In the genomic region with DNA sequence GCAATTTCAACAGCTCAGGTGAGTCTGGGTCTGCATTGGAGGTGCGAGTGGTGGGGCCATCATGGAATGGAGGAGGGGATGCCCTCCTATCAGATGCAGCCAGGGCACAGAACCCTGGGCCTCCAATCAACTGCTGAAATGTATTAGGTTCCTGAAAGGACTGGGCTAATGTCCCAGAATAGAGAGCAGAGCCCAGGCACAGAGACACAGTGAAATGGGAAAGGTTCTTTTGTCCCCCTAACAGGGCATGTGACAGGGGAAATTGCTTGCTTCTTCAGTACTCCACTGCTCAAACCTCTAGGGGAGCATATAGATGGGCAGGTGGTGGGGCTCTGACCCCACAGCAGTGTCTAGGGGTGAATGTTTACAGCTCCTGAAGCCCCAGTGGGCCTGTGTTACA, we compare ENCODE assay signal across 17 cellular contexts.
A peak's percentile ranks its signal among the peaks of the same experiment; 100 is the strongest.
DNase-seq lines count a peak whose midpoint lies in the region; ATAC-seq and TF ChIP-seq lines count a peak whose summit lies in the region.
"Had no signal": no experiment of that assay in that cellular context is flagged by ENCODE, and none has a peak within 500 bp of the region (broad histone marks: within the 10 kb centered on the region; RNA-seq: fewer than 3 reads in every experiment).

No MANE protein-coding gene starts in this region.

- H3K27ac ChIP-seq in CD4-positive, CD25-positive, alpha-beta regulatory T cell (ENCODE audit: insufficient read depth, low read length, poor library complexity, severe bottlenecking): no peak overlapping the region
- H3K27ac ChIP-seq in dorsolateral prefrontal cortex (peak overlapping the region in 53 of 59 donors; percentile 2 to 92 (median 66)), mesenchymal stem cell (ENCODE audit: low read length, poor library complexity, severe bottlenecking) (no peak overlapping the region)
- H3K27ac ChIP-seq: A549 had no signal

- H3K27me3 ChIP-seq in CD4-positive, CD25-positive, alpha-beta regulatory T cell (ENCODE audit: control insufficient read depth, insufficient read depth, low read length): no peaks in the 10 kb centered on the region
- H3K27me3 ChIP-seq in dorsolateral prefrontal cortex: no peaks in the 10 kb centered on the region
- H3K27me3 ChIP-seq in mesenchymal stem cell (ENCODE audit: control insufficient read depth in 1 of 2, insufficient read depth in 1 of 2, low read length in 2 of 2): peaks cover 25 to 29% of the 10 kb centered on the region in 2 experiments
- H3K27me3 ChIP-seq: BE2C had no signal

- H3K9ac ChIP-seq in mesenchymal stem cell (ENCODE audit: low read length): no peak overlapping the region

- H3K79me1 ChIP-seq in mesenchymal stem cell (replicated peaks; ENCODE audit: low read length, poor library complexity, severe bottlenecking): no peaks in the 10 kb centered on the region

- H3K9me3 Mint-ChIP-seq in CD4-positive, CD25-positive, alpha-beta regulatory T cell: peaks cover 0 to 2% (median 0%) of the 10 kb centered on the region in 7 donors
- H3K9me3 Mint-ChIP-seq: CD4-positive, alpha-beta T cell; IgD-negative memory B cell had no signal

- DNase-seq in CD4-positive, CD25-positive, alpha-beta regulatory T cell: no peak
- DNase-seq in dorsolateral prefrontal cortex (no peak), midbrain (lab: John Stamatoyannopoulos, UW) (peak; percentile 30), superior temporal gyrus (ENCODE audit: extremely low spot score) (peak; percentile 52), amniotic stem cell (lab: John Stamatoyannopoulos, UW) (no peak), mesenchymal stem cell (no peak)
- DNase-seq: BE2C; Caco-2; CD4-positive, alpha-beta T cell; NCI-H1105 treated with DMSO at 0.1 percent for 48 hours; NCI-H2029 treated with DMSO at 0.1 percent for 48 hours; NCI-H345; NCI-H526; OCI-M1 had no signal

- H2BK120ac ChIP-seq in mesenchymal stem cell (ENCODE audit: low read depth, low read length): no peak overlapping the region

- H3K4me3 Mint-ChIP-seq in CD4-positive, CD25-positive, alpha-beta regulatory T cell: peak overlapping the region in 1 of 4 donors; percentile 31
- H3K4me3 Mint-ChIP-seq: IgD-negative memory B cell had no signal

- H2BK15ac ChIP-seq in mesenchymal stem cell (ENCODE audit: low read depth, poor library complexity, severe bottlenecking): no peak overlapping the region

- peak overlapping the region; percentile 27 to 82 (median 65) for H3K27ac Mint-ChIP-seq in CD4-positive, CD25-positive, alpha-beta regulatory T cell
- H3K27ac Mint-ChIP-seq: IgD-negative memory B cell had no signal

- TF ChIP-seq CTCF in dorsolateral prefrontal cortex (IDR thresholded peaks at IDR 0.05 in 54 of 56, conservative IDR thresholded peaks at IDR 0.05 in 2 of 56; ENCODE audit: low read depth in 1 of 56, partially characterized antibody in 56 of 56): no peak

- intact Hi-C loops in dorsolateral prefrontal cortex (cut with DNase I): no loop called here

- H4K8ac ChIP-seq in mesenchymal stem cell (ENCODE audit: low read length): no peak overlapping the region

- no peak overlapping the region for H3K18ac ChIP-seq in mesenchymal stem cell (ENCODE audit: low read depth in 1 of 2, low read length in 2 of 2)

- peaks cover 18 to 35% (median 25%) of the 10 kb centered on the region in 4 donors for H3K4me1 Mint-ChIP-seq in CD4-positive, CD25-positive, alpha-beta regulatory T cell

- H2BK12ac ChIP-seq in mesenchymal stem cell (ENCODE audit: low read length in 2 of 2): no peak overlapping the region

- no peaks in the 10 kb centered on the region for H3K36me3 ChIP-seq in CD4-positive, CD25-positive, alpha-beta regulatory T cell (ENCODE audit: control insufficient read depth, insufficient read depth, low read length)
- no peaks in the 10 kb centered on the region for H3K36me3 ChIP-seq in mesenchymal stem cell (ENCODE audit: control insufficient read depth in 1 of 2, insufficient read depth in 2 of 2, low read depth in 1 of 2, low read length in 2 of 2)
- H3K36me3 ChIP-seq: BE2C had no signal

- H2BK5ac ChIP-seq in mesenchymal stem cell (ENCODE audit: low read depth, low read length, poor library complexity, severe bottlenecking): no peak overlapping the region

- no peak overlapping the region for H3K4ac ChIP-seq in mesenchymal stem cell (ENCODE audit: low read depth in 1 of 2, low read length in 2 of 2)

- H2AFZ ChIP-seq in mesenchymal stem cell (ENCODE audit: low read depth, low read length): no peak overlapping the region

- no peak overlapping the region for H2AK5ac ChIP-seq in mesenchymal stem cell (ENCODE audit: low read length, severe bottlenecking)

- H3K23ac ChIP-seq in mesenchymal stem cell (ENCODE audit: low read length in 2 of 2): no peak overlapping the region

- 77% methylated on average over 1 of the region's 1 CpG for WGBS in mesenchymal stem cell

- no peaks in the 10 kb centered on the region for H3K9me3 ChIP-seq in CD4-positive, CD25-positive, alpha-beta regulatory T cell (ENCODE audit: control insufficient read depth in 2 of 2, low read length in 2 of 2)
- no peaks in the 10 kb centered on the region for H3K9me3 ChIP-seq in mesenchymal stem cell (ENCODE audit: control insufficient read depth, low read length)
- H3K9me3 ChIP-seq: A549, BE2C, Caco-2 had no signal

- H3K14ac ChIP-seq in mesenchymal stem cell (ENCODE audit: low read length in 2 of 2): no peak overlapping the region

- ATAC-seq in CD4-positive, CD25-positive, alpha-beta regulatory T cell (ENCODE audit: low read depth in 2 of 2): no peak
- ATAC-seq in HG02981 (IDR thresholded peaks at IDR 0.05; ENCODE audit: unreplicated experiment): no peak
- ATAC-seq: A549 had no signal

- no peak overlapping the region for H3K4me2 ChIP-seq in mesenchymal stem cell (ENCODE audit: low read length, poor library complexity, severe bottlenecking)
- H3K4me2 ChIP-seq: A549 had no signal

- no peaks in the 10 kb centered on the region for H3K36me3 Mint-ChIP-seq in CD4-positive, CD25-positive, alpha-beta regulatory T cell

- no peaks in the 10 kb centered on the region for H3K27me3 Mint-ChIP-seq in CD4-positive, CD25-positive, alpha-beta regulatory T cell
- H3K27me3 Mint-ChIP-seq: CD4-positive, alpha-beta T cell had no signal

- H3K4me1 ChIP-seq in CD4-positive, CD25-positive, alpha-beta regulatory T cell (ENCODE audit: control insufficient read depth, insufficient read depth, low read length, poor library complexity, severe bottlenecking): peaks cover 24% of the 10 kb centered on the region
- H3K4me1 ChIP-seq in mesenchymal stem cell (ENCODE audit: control insufficient read depth, insufficient read depth, low read depth, low read length): no peaks in the 10 kb centered on the region
- H3K4me1 ChIP-seq: A549 had no signal

- H3K4me3 ChIP-seq in CD4-positive, CD25-positive, alpha-beta regulatory T cell (ENCODE audit: low read depth, low read length): no peak overlapping the region
- no peak overlapping the region for H3K4me3 ChIP-seq in dorsolateral prefrontal cortex
- no peak overlapping the region for H3K4me3 ChIP-seq in mesenchymal stem cell (ENCODE audit: insufficient read depth in 1 of 2, low read depth in 1 of 2, low read length in 2 of 2)
- H3K4me3 ChIP-seq: A549 had no signal

- no peak overlapping the region for H4K91ac ChIP-seq in mesenchymal stem cell (ENCODE audit: low read length)

Comparison
In these comparisons a context has a peak if more than half of its experiments do, and no peak if none do; other contexts are left out.
1. DNase-seq: peak in midbrain (single experiment) and superior temporal gyrus (single experiment); none in CD4-positive, CD25-positive, alpha-beta regulatory T cell (0 of 3), dorsolateral prefrontal cortex (0 of 10), amniotic stem cell (single experiment) and mesenchymal stem cell (single experiment).
2. H3K27ac ChIP-seq: peak in dorsolateral prefrontal cortex (53 of 59); none in CD4-positive, CD25-positive, alpha-beta regulatory T cell (single experiment) and mesenchymal stem cell (single experiment).